31 cellular contexts compared by ENCODE assay signal in genomic region chr4:155038459-155038858, GRCh38.
"Had no signal": no experiment of that assay in that cellular context is flagged by ENCODE, and none has a peak within 500 bp of the region (broad histone marks: within the 10 kb centered on the region; RNA-seq: fewer than 3 reads in every experiment).

No MANE protein-coding gene starts in this region.

- H3K4me3 ChIP-seq: ascending aorta, cardiac muscle cell had no signal

- H3K9me3 ChIP-seq: ascending aorta had no signal

- ATAC-seq: activated CD4-positive, alpha-beta T cell treated with anti-CD3 and anti-CD28 coated beads for 36 hours; activated CD4-positive, CD25-positive, alpha-beta regulatory T cell treated with anti-CD3 and anti-CD28 coated beads, Interleukin-2, amount 50 U/mL, for 24 hours; activated CD8-positive, alpha-beta memory T cell treated with anti-CD3 and anti-CD28 coated beads, Interleukin-2, amount 10 ng/mL, durations not matched to agents 7 days and 5 days; activated CD8-positive, alpha-beta T cell treated with anti-CD3 and anti-CD28 coated beads, Interleukin-2, amount 10 ng/mL, durations not matched to agents 7 days and 5 days; activated naive CD8-positive, alpha-beta T cell treated with anti-CD3 and anti-CD28 coated beads, Interleukin-2, amount 50 U/mL, for 24 hours; WTC11 had no signal

- H3K4me1 ChIP-seq: ascending aorta had no signal

- DNase-seq: activated CD4-positive, alpha-beta memory T cell treated with anti-CD3 and anti-CD28 coated beads, Interleukin-2, amount 10 ng/mL, durations not matched to agents 7 days and 5 days; activated CD4-positive, alpha-beta T cell treated with anti-CD3 and anti-CD28 coated beads for 1 hour; activated CD4-positive, alpha-beta T cell treated with anti-CD3 and anti-CD28 coated beads for 36 hours; activated CD4-positive, alpha-beta T cell treated with anti-CD3 and anti-CD28 coated beads for 48 hours; activated CD4-positive, alpha-beta T cell treated with anti-CD3 and anti-CD28 coated beads, Interleukin-2, amount 10 ng/mL, durations not matched to agents 7 days and 5 days; activated CD4-positive, alpha-beta T cell treated with anti-CD3 and anti-CD28 coated beads, Interleukin-2, amount 50 U/mL, for 48 hours; activated CD4-positive, CD25-positive, alpha-beta regulatory T cell; activated CD8-positive, alpha-beta memory T cell treated with anti-CD3 and anti-CD28 coated beads for 24 hours; activated CD8-positive, alpha-beta memory T cell treated with anti-CD3 and anti-CD28 coated beads, Interleukin-2, amount 10 ng/mL, durations not matched to agents 7 days and 5 days; activated CD8-positive, alpha-beta memory T cell treated with anti-CD3 and anti-CD28 coated beads, Interleukin-2, amount 50 U/mL, for 48 hours; activated CD8-positive, alpha-beta T cell treated with anti-CD3 and anti-CD28 coated beads, Interleukin-2, amount 10 ng/mL, durations not matched to agents 7 days and 5 days; activated effector memory CD4-positive, alpha-beta T cell treated with Interleukin-2 at 50 U/mL for 16 hours; activated gamma-delta T cell; activated naive CD4-positive, alpha-beta T cell treated with anti-CD3 and anti-CD28 coated beads, Interleukin-2, amount 10 ng/mL, durations not matched to agents 7 days and 5 days; activated naive CD4-positive, alpha-beta T cell treated with Interleukin-2 at 50 U/mL for 16 hours; activated naive CD8-positive, alpha-beta T cell treated with anti-CD3 and anti-CD28 coated beads, Interleukin-2, amount 10 ng/mL, durations not matched to agents 7 days and 5 days; activated naive CD8-positive, alpha-beta T cell treated with anti-CD3 and anti-CD28 coated beads, Interleukin-2, amount 50 U/mL, for 24 hours; activated T-cell treated with anti-CD3 and anti-CD28 coated beads, Interleukin-2, amount 50 U/mL, for 24 hours; activated T-cell treated with anti-CD3 and anti-CD28 coated beads, Interleukin-2, amount 50 U/mL, for 48 hours; amygdala; anterior cingulate cortex; caudate nucleus; cerebellar nuclear complex; T-helper 1 cell; T-helper 2 cell; T-helper 9 cell; WERI-Rb-1 had no signal

- H3K36me3 ChIP-seq: ascending aorta, cardiac muscle cell, WERI-Rb-1 had no signal
